In the genomic region with DNA sequence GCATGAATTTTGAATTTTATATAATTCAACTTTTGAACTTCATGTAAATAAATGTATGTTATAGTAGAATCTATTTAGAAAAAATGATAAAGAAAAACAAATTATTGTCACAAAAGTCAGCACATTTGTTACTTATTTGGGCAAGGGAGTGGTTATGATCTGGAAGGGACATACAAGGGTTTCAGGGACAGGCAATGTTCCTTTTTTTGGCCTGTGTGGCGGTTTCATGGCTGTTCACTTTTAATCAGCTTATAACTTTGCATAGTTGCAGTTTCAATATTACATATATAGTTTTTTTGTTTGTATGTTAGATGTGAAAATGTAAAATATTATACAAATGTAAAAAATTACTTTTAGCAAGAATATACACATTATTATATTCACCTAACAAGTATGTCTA, we compare ENCODE assay signal across 26 cellular contexts.
"Had no signal": no experiment of that assay in that cellular context is flagged by ENCODE, and none has a peak within 500 bp of the region (broad histone marks: within the 10 kb centered on the region; RNA-seq: fewer than 3 reads in every experiment).

No MANE protein-coding gene starts in this region.

- H3K4me1 ChIP-seq: body of pancreas, breast epithelium had no signal

- H3K27me3 ChIP-seq: body of pancreas, brain microvascular endothelial cell, breast epithelium had no signal

- H3K9me3 ChIP-seq: body of pancreas, breast epithelium had no signal

- H3K27ac ChIP-seq: body of pancreas, brain microvascular endothelial cell, breast epithelium, VCaP had no signal

- DNase-seq: activated B cell treated with CpG ODN at 0.5 μM for 24 hours; activated CD4-positive, alpha-beta memory T cell treated with anti-CD3 and anti-CD28 coated beads, Interleukin-2, amount 10 ng/mL, durations not matched to agents 7 days and 5 days; activated CD4-positive, alpha-beta T cell treated with anti-CD3 and anti-CD28 coated beads for 48 hours; activated CD4-positive, alpha-beta T cell treated with anti-CD3 and anti-CD28 coated beads, Interleukin-2, amount 10 ng/mL, durations not matched to agents 7 days and 5 days; activated CD4-positive, alpha-beta T cell treated with anti-CD3 and anti-CD28 coated beads, Interleukin-2, amount 50 U/mL, for 48 hours; activated CD4-positive, CD25-positive, alpha-beta regulatory T cell treated with anti-CD3 and anti-CD28 coated beads, Interleukin-2, amount 50 U/mL, for 72 hours; activated CD8-positive, alpha-beta memory T cell treated with anti-CD3 and anti-CD28 coated beads for 24 hours; activated CD8-positive, alpha-beta memory T cell treated with anti-CD3 and anti-CD28 coated beads, Interleukin-2, amount 10 ng/mL, durations not matched to agents 7 days and 5 days; activated CD8-positive, alpha-beta memory T cell treated with anti-CD3 and anti-CD28 coated beads, Interleukin-2, amount 50 U/mL, for 48 hours; activated CD8-positive, alpha-beta T cell treated with anti-CD3 and anti-CD28 coated beads, Interleukin-2, amount 10 ng/mL, durations not matched to agents 7 days and 5 days; activated effector memory CD4-positive, alpha-beta T cell treated with Interleukin-2 at 50 U/mL for 16 hours; activated gamma-delta T cell; activated naive CD4-positive, alpha-beta T cell treated with anti-CD3 and anti-CD28 coated beads, Interleukin-2, amount 10 ng/mL, durations not matched to agents 7 days and 5 days; activated naive CD4-positive, alpha-beta T cell treated with Interleukin-2 at 50 U/mL for 16 hours; activated naive CD8-positive, alpha-beta T cell treated with anti-CD3 and anti-CD28 coated beads, Interleukin-2, amount 10 ng/mL, durations not matched to agents 7 days and 5 days; activated naive CD8-positive, alpha-beta T cell treated with anti-CD3 and anti-CD28 coated beads, Interleukin-2, amount 50 U/mL, for 24 hours; activated T-cell treated with anti-CD3 and anti-CD28 coated beads, Interleukin-2, amount 50 U/mL, for 24 hours; activated T-cell treated with anti-CD3 and anti-CD28 coated beads, Interleukin-2, amount 50 U/mL, for 48 hours; aorta; body of pancreas; brain microvascular endothelial cell; central memory CD4-positive, alpha-beta T cell; T-helper 2 cell; T-helper 9 cell had no signal

- ATAC-seq: activated CD8-positive, alpha-beta memory T cell treated with anti-CD3 and anti-CD28 coated beads, Interleukin-2, amount 10 ng/mL, durations not matched to agents 7 days and 5 days; activated CD8-positive, alpha-beta T cell treated with anti-CD3 and anti-CD28 coated beads, Interleukin-2, amount 10 ng/mL, durations not matched to agents 7 days and 5 days; activated naive CD8-positive, alpha-beta T cell treated with anti-CD3 and anti-CD28 coated beads, Interleukin-2, amount 50 U/mL, for 24 hours; body of pancreas had no signal

- H3K4me3 ChIP-seq: body of pancreas, breast epithelium had no signal

- H3K36me3 ChIP-seq: brain microvascular endothelial cell, breast epithelium had no signal
